ENCODE assay signal across 18 cellular contexts in the genomic region with DNA sequence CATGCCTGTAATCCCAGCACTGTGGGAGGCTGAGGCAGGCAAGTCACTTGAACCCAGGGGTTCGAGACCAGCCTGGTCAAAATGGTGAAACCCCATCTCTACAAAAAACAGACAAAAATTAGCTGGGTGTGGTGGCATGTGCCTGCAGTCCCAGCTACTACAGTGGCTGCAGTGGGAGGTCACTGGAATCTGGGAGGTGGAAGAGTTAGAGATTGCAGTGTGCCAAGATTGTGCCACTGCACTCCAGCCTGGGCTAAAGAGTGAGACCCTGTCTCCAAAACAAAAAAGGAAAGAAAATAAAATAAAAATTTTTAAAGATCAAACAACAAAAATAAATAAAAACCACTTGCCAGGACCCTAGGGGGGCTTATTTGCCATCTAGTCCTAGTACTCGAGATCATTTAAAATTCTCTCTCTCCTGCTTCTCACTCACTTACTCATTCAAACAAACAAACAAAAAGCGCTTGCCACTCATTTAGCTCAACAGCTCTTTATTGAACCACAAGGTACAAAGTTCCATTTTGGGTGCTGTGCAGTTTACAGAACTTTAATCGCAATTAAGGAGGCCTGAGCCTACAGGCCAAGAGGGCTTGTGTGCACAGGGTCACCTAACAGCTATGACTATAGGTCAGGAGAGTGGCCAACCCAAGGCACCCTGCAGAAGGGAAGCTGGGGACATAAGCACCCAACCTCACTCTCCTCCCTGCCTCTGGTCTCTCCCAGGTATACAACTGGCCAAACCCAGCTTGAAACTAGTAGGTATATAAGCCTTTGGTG. TPM values are rescaled to one million over a fixed set of nuclear protein-coding genes. Genes with fewer than 3 reads are reported as not detected.
"Had no signal": no experiment of that assay in that cellular context is flagged by ENCODE, and none has a peak within 500 bp of the region (broad histone marks: within the 10 kb centered on the region; RNA-seq: fewer than 3 reads in every experiment).

No MANE protein-coding gene starts in this region.

- H3K27me3 ChIP-seq: ascending aorta, vagina had no signal

- H3K27ac ChIP-seq: ascending aorta, gastrocnemius medialis, tibial artery, vagina had no signal

- DNase-seq: activated CD4-positive, alpha-beta T cell treated with anti-CD3 and anti-CD28 coated beads, Interleukin-2, amount 10 ng/mL, durations not matched to agents 7 days and 5 days; activated gamma-delta T cell; activated T-cell treated with anti-CD3 and anti-CD28 coated beads, Interleukin-2, amount 50 U/mL, for 72 hours; effector CD8-positive, alpha-beta T cell; gastrocnemius medialis; head of caudate nucleus; left ventricle myocardium superior; nephron progenitor cell; nucleus accumbens; retina; stimulated activated CD4-positive, alpha-beta T cell treated with anti-CD3 and anti-CD28 coated beads, Interleukin-2, amount 100 ng/mL, for 24 hours; stimulated activated naive CD4-positive, alpha-beta T cell treated with Interleukin-2 at 50 U/mL for 16 hours; T1000; tibial artery had no signal

- ATAC-seq: activated CD4-positive, CD25-positive, alpha-beta regulatory T cell treated with anti-CD3 and anti-CD28 coated beads, Interleukin-2, amount 50 U/mL, for 24 hours; activated T-cell treated with anti-CD3 and anti-CD28 coated beads, Interleukin-2, amount 50 U/mL, for 72 hours; esophagus mucosa; gastrocnemius medialis; left ventricle myocardium superior had no signal

- H3K9me3 ChIP-seq: ascending aorta, gastrocnemius medialis, tibial artery, vagina had no signal

- H3K4me3 ChIP-seq: ascending aorta, gastrocnemius medialis, tibial artery, vagina had no signal

- H3K36me3 ChIP-seq: ascending aorta, gastrocnemius medialis, tibial artery, vagina had no signal

- H3K4me1 ChIP-seq: gastrocnemius medialis had no signal

RNA-seq across cellular contexts. Expression of a gene that starts 4.4 kb away (rescaled TPM):
- total RNA-seq: vagina had no signal
